In the genomic region with DNA sequence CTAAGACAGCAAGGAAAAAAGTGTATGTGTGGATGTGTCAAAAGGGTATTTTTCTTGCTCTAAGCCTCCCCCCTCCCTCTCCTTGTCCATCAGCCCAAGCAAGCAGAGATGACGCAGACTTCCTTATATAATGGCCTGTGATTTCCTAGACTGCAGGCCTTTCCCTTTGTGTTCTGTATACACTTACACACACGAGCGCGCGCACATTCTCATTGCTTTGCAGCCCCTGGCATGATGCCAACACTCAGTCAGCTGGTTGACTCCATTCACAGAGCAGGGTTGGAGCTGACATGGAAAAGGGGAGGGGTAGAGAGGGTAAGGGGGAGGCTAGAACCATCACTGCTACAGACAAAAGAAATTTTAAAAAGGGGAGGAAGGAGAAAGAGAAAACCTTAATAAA, we compare ENCODE assay signal across 9 cellular contexts. TPM values are rescaled to one million over a fixed set of nuclear protein-coding genes. Genes with fewer than 3 reads are reported as not detected.
A peak's percentile ranks its signal among the peaks of the same experiment; 100 is the strongest.
DNase-seq lines count a peak whose midpoint lies in the region; ATAC-seq and TF ChIP-seq lines count a peak whose summit lies in the region.
"Had no signal": no experiment of that assay in that cellular context is flagged by ENCODE, and none has a peak within 500 bp of the region (broad histone marks: within the 10 kb centered on the region; RNA-seq: fewer than 3 reads in every experiment).

No MANE protein-coding gene starts in this region.

- H4K20me1 ChIP-seq in SK-N-SH (ENCODE audit: insufficient read depth) = no peaks in the 10 kb centered on the region

- H3K4me2 ChIP-seq in SK-N-SH (peak overlapping the region; percentile 83), mesenchymal stem cell (ENCODE audit: low read length, poor library complexity, severe bottlenecking) (no peak overlapping the region)

- no peak overlapping the region for H3K27ac Mint-ChIP-seq in stimulated activated naive CD8-positive, alpha-beta T cell treated with anti-CD3 and anti-CD28 coated beads, Interleukin-15, amount 100 ng/mL, for 72 hours

- peak overlapping the region; percentile 36 to 56 for H3K4me3 ChIP-seq in SK-N-SH (ENCODE audit: low read depth in 2 of 2, low read length in 1 of 2)
- H3K4me3 ChIP-seq in endocrine pancreas (ENCODE audit: control insufficient read depth, insufficient read depth, low read length) = peak overlapping the region; percentile 86
- peak overlapping the region in 1 of 2 experiments; percentile 75 for H3K4me3 ChIP-seq in mesenchymal stem cell (ENCODE audit: insufficient read depth in 1 of 2, low read depth in 1 of 2, low read length in 2 of 2)

- 34% methylated on average over 5 of the region's 5 CpGs for WGBS in SK-N-SH (ENCODE audit: low lambda C conversion rate)
- WGBS in mesenchymal stem cell = 13% methylated on average over 5 of the region's 5 CpGs

- H2BK12ac ChIP-seq in mesenchymal stem cell (ENCODE audit: low read length in 2 of 2) = no peak overlapping the region

- no peak overlapping the region for H2AK5ac ChIP-seq in mesenchymal stem cell (ENCODE audit: low read length, severe bottlenecking)

- no peak; a peak in 1 of 4 replicates for TF ChIP-seq EP300 in SK-N-SH (IDR thresholded peaks at IDR 0.05; ENCODE audit: borderline replicate concordance in 1 of 2, low read depth in 1 of 2, low read length in 1 of 2)

- H3K9me3 ChIP-seq in SK-N-SH (no peaks in the 10 kb centered on the region), endocrine pancreas (ENCODE audit: control insufficient read depth, low read length) (no peaks in the 10 kb centered on the region), mesenchymal stem cell (ENCODE audit: control insufficient read depth, low read length) (no peaks in the 10 kb centered on the region)

- H2BK15ac ChIP-seq in mesenchymal stem cell (ENCODE audit: low read depth, poor library complexity, severe bottlenecking) = no peak overlapping the region

- H3K79me1 ChIP-seq in mesenchymal stem cell (replicated peaks; ENCODE audit: low read length, poor library complexity, severe bottlenecking) = peaks cover 12% of the 10 kb centered on the region

- H3K27ac ChIP-seq in SK-N-SH (ENCODE audit: low read depth in 2 of 2, low read length in 1 of 2) = peak overlapping the region; percentile 87 to 90
- peak overlapping the region; percentile 53 for H3K27ac ChIP-seq in mesenchymal stem cell (ENCODE audit: low read length, poor library complexity, severe bottlenecking)

- peak; percentile 75 for DNase-seq in AG09319 (ENCODE audit: extremely low read depth, low read depth)
- peak; percentile 89 for DNase-seq in M059J (ENCODE audit: low read depth)
- peak; percentile 81 for DNase-seq in SK-N-SH
- DNase-seq in mesenchymal stem cell = peak; percentile 97
- peak in 1 of 2 donors; percentile 13 for DNase-seq in stimulated activated naive CD8-positive, alpha-beta T cell treated with anti-CD3 and anti-CD28 coated beads, Interleukin-15, amount 100 ng/mL, for 72 hours

- no peak overlapping the region for H4K91ac ChIP-seq in mesenchymal stem cell (ENCODE audit: low read length)

- POLR2A ChIA-PET in SK-N-SH (lab: Yijun Ruan, JAX) = interaction anchor here (0.7 to 2.9 kb wide), 9 partner anchors 15 to 247 kb away, joined by 3 to 14 read pairs (median 3); partner anchors contain the start of genes CHTOP, CREB3L4 and RPS27

- no peak overlapping the region for H2BK5ac ChIP-seq in mesenchymal stem cell (ENCODE audit: low read depth, low read length, poor library complexity, severe bottlenecking)

- H3K27me3 Mint-ChIP-seq in stimulated activated naive CD8-positive, alpha-beta T cell treated with anti-CD3 and anti-CD28 coated beads, Interleukin-15, amount 100 ng/mL, for 72 hours = no peaks in the 10 kb centered on the region
- H3K27me3 Mint-ChIP-seq: central memory CD8-positive, alpha-beta T cell had no signal

- H2AFZ ChIP-seq in SK-N-SH (ENCODE audit: low read depth) (peak overlapping the region; percentile 67), mesenchymal stem cell (ENCODE audit: low read depth, low read length) (no peak overlapping the region)

- no peaks in the 10 kb centered on the region for H3K9me2 ChIP-seq in SK-N-SH

- peak overlapping the region; percentile 88 for H3K9ac ChIP-seq in SK-N-SH
- H3K9ac ChIP-seq in endocrine pancreas (ENCODE audit: control insufficient read depth, insufficient read depth, low read length) = no peak overlapping the region
- peak overlapping the region; percentile 90 for H3K9ac ChIP-seq in mesenchymal stem cell (ENCODE audit: low read length)

- H3K18ac ChIP-seq in mesenchymal stem cell (ENCODE audit: low read depth in 1 of 2, low read length in 2 of 2) = no peak overlapping the region

- no peak overlapping the region for H3K4ac ChIP-seq in mesenchymal stem cell (ENCODE audit: low read depth in 1 of 2, low read length in 2 of 2)

- H3K79me2 ChIP-seq in SK-N-SH (ENCODE audit: insufficient read depth) = peaks cover 90% of the 10 kb centered on the region

- no peak overlapping the region for H3K14ac ChIP-seq in mesenchymal stem cell (ENCODE audit: low read length in 2 of 2)

- peaks cover 15 to 16% of the 10 kb centered on the region in 2 experiments for H3K4me1 ChIP-seq in SK-N-SH (ENCODE audit: control insufficient read depth in 1 of 2, insufficient read depth in 2 of 2, low read depth in 1 of 2, low read length in 1 of 2)
- peaks cover 11% of the 10 kb centered on the region for H3K4me1 ChIP-seq in endocrine pancreas (ENCODE audit: control insufficient read depth, insufficient read depth, low read length)
- H3K4me1 ChIP-seq in mesenchymal stem cell (ENCODE audit: control insufficient read depth, insufficient read depth, low read depth, low read length) = peaks cover 9% of the 10 kb centered on the region

- TF ChIP-seq CTCF in AG09319 (IDR thresholded peaks at IDR 0.05; ENCODE audit: low read depth, low read length) (no peak), SK-N-SH (IDR thresholded peaks at IDR 0.05) (no peak)

- peaks cover 24% of the 10 kb centered on the region for H3F3A ChIP-seq in SK-N-SH (replicated peaks; ENCODE audit: insufficient read depth)

- H3K9me3 Mint-ChIP-seq in stimulated activated naive CD8-positive, alpha-beta T cell treated with anti-CD3 and anti-CD28 coated beads, Interleukin-15, amount 100 ng/mL, for 72 hours = no peaks in the 10 kb centered on the region
- H3K9me3 Mint-ChIP-seq: central memory CD8-positive, alpha-beta T cell had no signal

- H3K27me3 ChIP-seq in SK-N-SH (ENCODE audit: insufficient read depth) (no peaks in the 10 kb centered on the region), endocrine pancreas (ENCODE audit: control insufficient read depth, insufficient read depth, low read length) (no peaks in the 10 kb centered on the region), mesenchymal stem cell (ENCODE audit: control insufficient read depth in 1 of 2, insufficient read depth in 1 of 2, low read length in 2 of 2) (no peaks in the 10 kb centered on the region)

- peak; percentile 74 for ATAC-seq in stimulated activated naive CD8-positive, alpha-beta T cell treated with anti-CD3 and anti-CD28 coated beads, Interleukin-15, amount 100 ng/mL, for 72 hours
- no peak for ATAC-seq in GM18907 (IDR thresholded peaks at IDR 0.05; ENCODE audit: unreplicated experiment)
- ATAC-seq in HG02642 (IDR thresholded peaks at IDR 0.05; ENCODE audit: poor library complexity, unreplicated experiment) = no peak

- H3K36me3 ChIP-seq in SK-N-SH (replicated peaks in 1 of 2; ENCODE audit: control insufficient read depth in 1 of 2, insufficient read depth in 2 of 2, low read length in 1 of 2) (no peaks in the 10 kb centered on the region), endocrine pancreas (ENCODE audit: control insufficient read depth, insufficient read depth, low read length) (no peaks in the 10 kb centered on the region), mesenchymal stem cell (ENCODE audit: control insufficient read depth in 1 of 2, insufficient read depth in 2 of 2, low read depth in 1 of 2, low read length in 2 of 2) (peaks cover 0 to 6% of the 10 kb centered on the region in 2 experiments)

- no peak for TF ChIP-seq RAD21 in SK-N-SH (IDR thresholded peaks at IDR 0.05; ENCODE audit: low read length)

- H3K4me3 Mint-ChIP-seq in stimulated activated naive CD8-positive, alpha-beta T cell treated with anti-CD3 and anti-CD28 coated beads, Interleukin-15, amount 100 ng/mL, for 72 hours = no peak overlapping the region
- H3K4me3 Mint-ChIP-seq: central memory CD8-positive, alpha-beta T cell had no signal

- H2BK120ac ChIP-seq in mesenchymal stem cell (ENCODE audit: low read depth, low read length) = no peak overlapping the region

- CTCF ChIA-PET in SK-N-SH (lab: Yijun Ruan, JAX) = interaction anchor here (0.7 to 3.3 kb wide), 7 partner anchors 9 to 105 kb away, joined by 3 to 16 read pairs (median 3); partner anchors contain the start of genes DENND4B and RAB13

- no peak overlapping the region for H4K8ac ChIP-seq in mesenchymal stem cell (ENCODE audit: low read length)

- peaks cover 31% of the 10 kb centered on the region for H3K4me1 Mint-ChIP-seq in stimulated activated naive CD8-positive, alpha-beta T cell treated with anti-CD3 and anti-CD28 coated beads, Interleukin-15, amount 100 ng/mL, for 72 hours

- H3K23ac ChIP-seq in mesenchymal stem cell (ENCODE audit: low read length in 2 of 2) = no peak overlapping the region

TF ChIP-seq in SK-N-SH, 30 proteins besides CTCF, POLR2A, EP300 and RAD21 (continues in another document):
- TF ChIP-seq POLR2AphosphoS5 (IDR thresholded peaks at IDR 0.05; ENCODE audit: low read depth, low read length) = no peak; the same call in 1 of the 2 replicates
- peak; percentile 81 for TF ChIP-seq FOXJ3 (CRISPR knock-in tag; IDR thresholded peaks at IDR 0.05)
- TF ChIP-seq FOSL2 (IDR thresholded peaks at IDR 0.05; ENCODE audit: borderline replicate concordance, low read depth) = peak; percentile 21; the same call in 1 of the 2 replicates
- TF ChIP-seq, protein P1, sequence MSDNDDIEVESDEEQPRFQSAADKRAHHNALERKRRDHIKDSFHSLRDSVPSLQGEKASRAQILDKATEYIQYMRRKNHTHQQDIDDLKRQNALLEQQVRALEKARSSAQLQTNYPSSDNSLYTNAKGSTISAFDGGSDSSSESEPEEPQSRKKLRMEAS (IDR thresholded peaks at IDR 0.05; ENCODE audit: low read depth) = peak; percentile 87
- TF ChIP-seq, protein P2, sequence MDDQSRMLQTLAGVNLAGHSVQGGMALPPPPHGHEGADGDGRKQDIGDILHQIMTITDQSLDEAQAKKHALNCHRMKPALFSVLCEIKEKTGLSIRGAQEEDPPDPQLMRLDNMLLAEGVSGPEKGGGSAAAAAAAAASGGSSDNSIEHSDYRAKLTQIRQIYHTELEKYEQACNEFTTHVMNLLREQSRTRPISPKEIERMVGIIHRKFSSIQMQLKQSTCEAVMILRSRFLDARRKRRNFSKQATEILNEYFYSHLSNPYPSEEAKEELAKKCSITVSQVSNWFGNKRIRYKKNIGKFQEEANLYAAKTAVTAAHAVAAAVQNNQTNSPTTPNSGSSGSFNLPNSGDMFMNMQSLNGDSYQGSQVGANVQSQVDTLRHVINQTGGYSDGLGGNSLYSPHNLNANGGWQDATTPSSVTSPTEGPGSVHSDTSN (IDR thresholded peaks at IDR 0.05) = peak; percentile 68; the same call in 1 of the 2 replicates
- no peak for TF ChIP-seq ELF1 (IDR thresholded peaks at IDR 0.05)

RNA-seq across cellular contexts. Expression of gene GATAD2B, which starts 41.8 kb away (rescaled TPM):
- 8.7 and 11.0 TPM in 2 replicates for total RNA-seq in M059J (2014; rRNA removed; shearing (Covaris generic))
- polyA plus RNA-seq in SK-N-SH (2012; rRNA removed) = 2.7 and 2.8 TPM in 2 replicates
- 2.9 and 4.0 TPM in 2 replicates for polyA plus RNA-seq in SK-N-SH (2012; cell fraction: cytosol; rRNA removed)
- polyA plus RNA-seq in SK-N-SH (2012; cell fraction: nucleus; rRNA removed) = 5.9 and 8.3 TPM in 2 replicates
- polyA plus RNA-seq in mesenchymal stem cell (2013, experiment 1 of 2) = 15.0 TPM
- polyA plus RNA-seq in mesenchymal stem cell (2013, experiment 2 of 2) = 14.1 TPM
